In the genomic region with DNA sequence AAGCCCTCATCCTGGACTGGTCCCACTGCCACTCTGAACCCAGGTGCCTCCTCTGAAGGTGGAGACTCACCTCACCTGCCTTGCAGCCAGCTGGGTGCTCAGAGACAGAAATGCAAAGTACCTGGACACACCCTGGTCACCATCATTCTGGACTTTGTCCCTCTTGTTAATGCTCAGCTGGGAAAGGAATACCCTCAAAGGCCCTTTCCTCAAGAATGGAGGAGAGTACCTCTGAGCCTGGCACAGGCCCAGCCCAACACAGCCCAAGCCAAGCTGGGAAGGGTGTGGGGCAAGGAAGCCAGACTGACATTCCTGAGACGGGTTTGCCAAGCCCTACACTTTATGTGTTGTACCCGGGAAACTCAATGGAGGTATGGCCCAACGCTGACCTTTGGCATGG, we compare ENCODE assay signal across 9 cellular contexts. TPM values are rescaled to one million over a fixed set of nuclear protein-coding genes. Genes with fewer than 3 reads are reported as not detected.
DNase-seq lines count a peak whose midpoint lies in the region; ATAC-seq and TF ChIP-seq lines count a peak whose summit lies in the region.
"Had no signal": no experiment of that assay in that cellular context is flagged by ENCODE, and none has a peak within 500 bp of the region (broad histone marks: within the 10 kb centered on the region; RNA-seq: fewer than 3 reads in every experiment).

No MANE protein-coding gene starts in this region.

- H3K27me3 Mint-ChIP-seq in CD4-positive, CD25-positive, alpha-beta regulatory T cell = no peaks in the 10 kb centered on the region
- H3K27me3 Mint-ChIP-seq in endodermal cell (ENCODE audit: insufficient read depth) = no peaks in the 10 kb centered on the region

- peak overlapping the region in 3 of 4 donors; percentile 97 for H3K4me3 Mint-ChIP-seq in CD4-positive, CD25-positive, alpha-beta regulatory T cell
- H3K4me3 Mint-ChIP-seq in endodermal cell = peak overlapping the region; percentile 94

- H3K9me3 Mint-ChIP-seq in CD4-positive, CD25-positive, alpha-beta regulatory T cell = no peaks in the 10 kb centered on the region
- no peaks in the 10 kb centered on the region for H3K9me3 Mint-ChIP-seq in endodermal cell

- peak overlapping the region in 2 of 3 donors; percentile 97 to 99 for H3K27ac Mint-ChIP-seq in CD4-positive, CD25-positive, alpha-beta regulatory T cell
- H3K27ac Mint-ChIP-seq in endodermal cell = no peak overlapping the region

- no peak for TF ChIP-seq CTCF in endodermal cell (conservative IDR thresholded peaks at IDR 0.05)
- no peak for TF ChIP-seq CTCF in neutrophil (IDR thresholded peaks at IDR 0.05)

- no peak overlapping the region for H3K9ac ChIP-seq in endodermal cell (ENCODE audit: extremely low read depth, low read length, poor library complexity, severe bottlenecking)

- no peak for ATAC-seq in CD4-positive, CD25-positive, alpha-beta regulatory T cell (ENCODE audit: low read depth in 2 of 2)
- ATAC-seq in HG02678 (IDR thresholded peaks at IDR 0.05; ENCODE audit: unreplicated experiment) = no peak

- peaks cover 28% of the 10 kb centered on the region for H3K4me1 ChIP-seq in CD4-positive, CD25-positive, alpha-beta regulatory T cell (ENCODE audit: control insufficient read depth, insufficient read depth, low read length, poor library complexity, severe bottlenecking)
- peaks cover 9% of the 10 kb centered on the region for H3K4me1 ChIP-seq in endodermal cell (ENCODE audit: control insufficient read depth, insufficient read depth, low read length)
- peaks cover 60 to 63% of the 10 kb centered on the region in 2 experiments for H3K4me1 ChIP-seq in neutrophil (ENCODE audit: control insufficient read depth in 1 of 2, insufficient read depth in 1 of 2, low read depth in 1 of 2, low read length in 1 of 2)

- DNase-seq in CD4-positive, CD25-positive, alpha-beta regulatory T cell = no peak
- DNase-seq in endodermal cell (no peak), DMS153 (lab: John Stamatoyannopoulos, UW) (no peak), NCI-H1105 (lab: John Stamatoyannopoulos, UW) (no peak), NCI-H2081 treated with DMSO at 0.1 percent for 48 hours (lab: John Stamatoyannopoulos, UW) (no peak)

- no peak overlapping the region for H3K4me3 ChIP-seq in CD4-positive, CD25-positive, alpha-beta regulatory T cell (ENCODE audit: low read depth, low read length)
- no peak overlapping the region for H3K4me3 ChIP-seq in endodermal cell (ENCODE audit: low read length)
- peak overlapping the region; percentile 92 for H3K4me3 ChIP-seq in neutrophil (ENCODE audit: low read depth in 1 of 2, low read length in 1 of 2)

- H3K36me3 ChIP-seq in CD4-positive, CD25-positive, alpha-beta regulatory T cell (ENCODE audit: control insufficient read depth, insufficient read depth, low read length) = peaks cover 12% of the 10 kb centered on the region
- peaks cover 27% of the 10 kb centered on the region for H3K36me3 ChIP-seq in KOPT-K1 (ENCODE audit: insufficient read depth, low read length)
- peaks cover 20% of the 10 kb centered on the region for H3K36me3 ChIP-seq in endodermal cell (ENCODE audit: control insufficient read depth, insufficient read depth, low read length)
- peaks cover 12% of the 10 kb centered on the region for H3K36me3 ChIP-seq in neutrophil

- 97 to 100% methylated on average over 3 of the region's 3 CpGs for WGBS in endodermal cell (ENCODE audit: insufficient coverage in 1 of 2, insufficient read length in 1 of 2), 2 experiments

- H3K4me1 Mint-ChIP-seq in CD4-positive, CD25-positive, alpha-beta regulatory T cell = peaks cover 15 to 50% (median 32%) of the 10 kb centered on the region in 4 donors
- peaks cover 14% of the 10 kb centered on the region for H3K4me1 Mint-ChIP-seq in endodermal cell

- H3K9me3 ChIP-seq in CD4-positive, CD25-positive, alpha-beta regulatory T cell (ENCODE audit: control insufficient read depth in 2 of 2, low read length in 2 of 2) = no peaks in the 10 kb centered on the region
- H3K9me3 ChIP-seq in KOPT-K1 (ENCODE audit: insufficient read depth, low read length, poor library complexity, severe bottlenecking) (no peaks in the 10 kb centered on the region), endodermal cell (ENCODE audit: control insufficient read depth, low read length) (no peaks in the 10 kb centered on the region), neutrophil (no peaks in the 10 kb centered on the region)

- peaks cover 4% of the 10 kb centered on the region for H3K36me3 Mint-ChIP-seq in CD4-positive, CD25-positive, alpha-beta regulatory T cell
- H3K36me3 Mint-ChIP-seq in endodermal cell (ENCODE audit: low read depth) = peaks cover 22% of the 10 kb centered on the region

- no peaks in the 10 kb centered on the region for H3K27me3 ChIP-seq in CD4-positive, CD25-positive, alpha-beta regulatory T cell (ENCODE audit: control insufficient read depth, insufficient read depth, low read length)
- H3K27me3 ChIP-seq in endodermal cell (ENCODE audit: control insufficient read depth, insufficient read depth, low read length, poor library complexity, severe bottlenecking) (no peaks in the 10 kb centered on the region), neutrophil (no peaks in the 10 kb centered on the region)

- peak overlapping the region; percentile 81 for H3K27ac ChIP-seq in CD4-positive, CD25-positive, alpha-beta regulatory T cell (ENCODE audit: insufficient read depth, low read length, poor library complexity, severe bottlenecking)
- H3K27ac ChIP-seq in KOPT-K1 (ENCODE audit: low read depth, low read length, poor library complexity, severe bottlenecking) (peak overlapping the region; percentile 79), endodermal cell (ENCODE audit: low read depth, low read length) (no peak overlapping the region), neutrophil (peak overlapping the region; percentile 89)

RNA-seq across cellular contexts. Expression of gene ALAS1, which starts 1.0 kb away (rescaled TPM):
- total RNA-seq in CD4-positive, CD25-positive, alpha-beta regulatory T cell = 17.1 TPM
- polyA plus RNA-seq in CD4-positive, CD25-positive, alpha-beta regulatory T cell = 10 to 100 TPM; 22.4 to 41.4 (median 34.2) TPM
- 10 to 100 TPM; 33.6 to 50.1 TPM for total RNA-seq in endodermal cell
- 49.3 TPM for polyA plus RNA-seq in endodermal cell (2013, experiment 1 of 2)
- 41.2 TPM for polyA plus RNA-seq in endodermal cell (2013, experiment 2 of 2)

RNA-seq across cellular contexts. Expression of gene TLR9, which starts 28.5 kb away (rescaled TPM):
- 0.27 TPM for total RNA-seq in CD4-positive, CD25-positive, alpha-beta regulatory T cell
- under 1 TPM in 1 of 4 donors, not detected in 3; 0.16 TPM for polyA plus RNA-seq in CD4-positive, CD25-positive, alpha-beta regulatory T cell
- total RNA-seq in endodermal cell = under 1 TPM in 1 of 2 donors, not detected in 1; 0.11 TPM
- polyA plus RNA-seq in endodermal cell (2013, experiment 1 of 2) = 0.18 TPM
- polyA plus RNA-seq in endodermal cell (2013, experiment 2 of 2) = 0.17 TPM
- total RNA-seq: NCI-H460 had no signal

RNA-seq across cellular contexts. Expression of gene TWF2, which starts 42.0 kb away (rescaled TPM):
- total RNA-seq in CD4-positive, CD25-positive, alpha-beta regulatory T cell = 62.4 TPM
- 100 to 1,000 TPM; 116 to 142 (median 131) TPM for polyA plus RNA-seq in CD4-positive, CD25-positive, alpha-beta regulatory T cell
- total RNA-seq in endodermal cell = 10 to 100 TPM; 40.7 to 41.9 TPM
- 32.6 TPM for polyA plus RNA-seq in endodermal cell (2013, experiment 1 of 2)
- 27.3 TPM for polyA plus RNA-seq in endodermal cell (2013, experiment 2 of 2)

RNA-seq across cellular contexts. Expression of gene POC1A, which starts 42.8 kb away (rescaled TPM):
- total RNA-seq in CD4-positive, CD25-positive, alpha-beta regulatory T cell = 1.7 TPM
- 1 to 10 TPM; 1.3 to 3.2 (median 1.9) TPM for polyA plus RNA-seq in CD4-positive, CD25-positive, alpha-beta regulatory T cell
- 10 to 100 TPM; 19.7 to 24.0 TPM for total RNA-seq in endodermal cell
- 18.8 TPM for polyA plus RNA-seq in endodermal cell (2013, experiment 1 of 2)
- polyA plus RNA-seq in endodermal cell (2013, experiment 2 of 2) = 19.5 TPM

RNA-seq across cellular contexts. Expression of gene PPM1M, which starts 48.6 kb away (rescaled TPM):
- 80.7 TPM for total RNA-seq in CD4-positive, CD25-positive, alpha-beta regulatory T cell
- polyA plus RNA-seq in CD4-positive, CD25-positive, alpha-beta regulatory T cell = 100 to 1,000 TPM in 1 of 4 donors, 10 to 100 TPM in 3; 55.5 to 104 (median 74.9) TPM
- 1 to 10 TPM; 6.7 to 6.8 TPM for total RNA-seq in endodermal cell
- polyA plus RNA-seq in endodermal cell (2013, experiment 1 of 2) = 4.8 TPM
- 3.8 TPM for polyA plus RNA-seq in endodermal cell (2013, experiment 2 of 2)

Comparison
In these comparisons a context has a peak if more than half of its experiments do, and no peak if none do; other contexts are left out.
1. H3K4me3 ChIP-seq: peak in neutrophil (2 of 2); none in CD4-positive, CD25-positive, alpha-beta regulatory T cell (single experiment) and endodermal cell (single experiment).